25 cellular contexts compared by ENCODE assay signal in the genomic region with DNA sequence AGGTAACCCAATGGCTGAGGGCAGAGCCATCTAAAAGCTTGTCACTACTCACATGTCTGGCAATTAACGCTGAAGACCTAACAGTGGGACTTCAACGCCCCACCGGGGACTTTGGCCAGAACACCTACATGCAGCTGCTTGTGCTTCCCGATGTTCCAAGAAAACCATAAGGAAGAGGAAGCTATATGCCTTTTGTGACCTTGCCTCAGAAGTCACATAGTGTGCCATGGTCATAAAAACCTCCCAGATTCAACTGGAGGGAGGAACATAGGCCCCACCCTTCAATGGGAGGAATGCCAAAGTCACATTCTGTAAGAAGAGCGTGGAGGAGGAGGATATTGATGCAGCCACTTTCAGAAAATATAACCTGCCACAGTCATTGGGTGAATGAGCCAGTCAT.
DNase-seq lines count a peak whose midpoint lies in the region; ATAC-seq and TF ChIP-seq lines count a peak whose summit lies in the region.
"Had no signal": no experiment of that assay in that cellular context is flagged by ENCODE, and none has a peak within 500 bp of the region (broad histone marks: within the 10 kb centered on the region; RNA-seq: fewer than 3 reads in every experiment).

No MANE protein-coding gene starts in this region.

- no peaks in the 10 kb centered on the region for H3K27me3 Mint-ChIP-seq in CD4-positive, alpha-beta T cell
- H3K27me3 Mint-ChIP-seq: activated CD4-positive, alpha-beta T cell treated with anti-CD3 and anti-CD28 coated beads, Interleukin-2, amount 10 ng/mL, durations not matched to agents 7 days and 5 days had no signal

- H3K36me3 ChIP-seq in testis (ENCODE audit: low read depth, missing control alignments): no peaks in the 10 kb centered on the region
- no peaks in the 10 kb centered on the region for H3K36me3 ChIP-seq in mesendoderm (ENCODE audit: control insufficient read depth, insufficient read depth, low read length)
- H3K36me3 ChIP-seq: lower lobe of right lung, right lobe of liver had no signal

- POLR2A ChIA-PET in CD4-positive, alpha-beta T cell (lab: Charles Lee): no interaction called here

- DNase-seq in HT-29 (ENCODE audit: low spot score) (peak; percentile 86), SK-N-DZ (ENCODE audit: low spot score) (peak; percentile 32), left colon (peak; percentile 77 to 92), testis (peak; percentile 19), mesendoderm (no peak)
- no peak for DNase-seq in CD4-positive, alpha-beta T cell
- DNase-seq: activated CD4-positive, alpha-beta T cell treated with anti-CD3 and anti-CD28 coated beads, Interleukin-2, amount 10 ng/mL, durations not matched to agents 7 days and 5 days; activated T-cell treated with anti-CD3 and anti-CD28 coated beads, Interleukin-2, amount 50 U/mL, for 4 hours; C1 segment of cervical spinal cord; Calu3; dorsolateral prefrontal cortex; lower lobe of right lung; MV-4-11; NCI-H146; NCI-H2107; NCI-H774; right lobe of liver; stimulated activated CD4-positive, alpha-beta T cell treated with anti-CD3 and anti-CD28 coated beads, Interleukin-4, amount 100 ng/mL, for 4 hours had no signal

- H3K9ac ChIP-seq in mesendoderm (ENCODE audit: low read length): no peak overlapping the region
- H3K9ac ChIP-seq: KMS-11, parathyroid adenoma had no signal

- H3K4me2 ChIP-seq in mesendoderm (ENCODE audit: low read length): no peak overlapping the region
- H3K4me2 ChIP-seq: KMS-11 had no signal

- H3K79me2 ChIP-seq in mesendoderm (ENCODE audit: control insufficient read depth, insufficient read depth, low read length): no peaks in the 10 kb centered on the region
- H3K79me2 ChIP-seq: parathyroid adenoma had no signal

- 45 to 49% methylated on average over 5 of the region's 5 CpGs for WGBS in testis, 2 donors
- WGBS in mesendoderm (ENCODE audit: extremely low coverage, insufficient coverage, low lambda C conversion rate): no CpG with 5 or more reads among the region's 5 CpGs

- H3K4me3 ChIP-seq in testis (no peak overlapping the region), mesendoderm (ENCODE audit: low read length) (no peak overlapping the region)
- H3K4me3 ChIP-seq: dorsolateral prefrontal cortex, lower lobe of right lung, right lobe of liver had no signal

- H2BK5ac ChIP-seq in mesendoderm (ENCODE audit: low read length): no peak overlapping the region

- H3K9me3 Mint-ChIP-seq in CD4-positive, alpha-beta T cell: no peaks in the 10 kb centered on the region
- H3K9me3 Mint-ChIP-seq: activated CD4-positive, alpha-beta T cell treated with anti-CD3 and anti-CD28 coated beads, Interleukin-2, amount 10 ng/mL, durations not matched to agents 7 days and 5 days; activated T-cell treated with anti-CD3 and anti-CD28 coated beads, Interleukin-2, amount 50 U/mL, for 4 hours; neural crest cell; stimulated activated memory B cell treated with anti-CD40 and anti-IgM and Interleukin-4, amounts not matched to agents 10 μg/mL and 1 μg/mL and 100 μg/mL, for 72 hours; T-helper 2 cell treated with Interferon-gamma antibody and Interleukin-4, amounts not matched to agents 5 μg/mL and 100 μg/mL, for 36 hours; WTC11 had no signal

- H3K36me3 Mint-ChIP-seq in CD4-positive, alpha-beta T cell (ENCODE audit: low read depth): no peaks in the 10 kb centered on the region
- H3K36me3 Mint-ChIP-seq: stimulated activated memory B cell treated with anti-CD40 and anti-IgM and Interleukin-4, amounts not matched to agents 10 μg/mL and 1 μg/mL and 100 μg/mL, for 72 hours; WTC11 had no signal

- no peak for TF ChIP-seq CTCF in testis (IDR thresholded peaks at IDR 0.05)
- TF ChIP-seq CTCF in CD4-positive, alpha-beta T cell (IDR thresholded peaks at IDR 0.05): no peak

- H3K56ac ChIP-seq in mesendoderm (ENCODE audit: low read length): no peak overlapping the region

- H3K4me1 ChIP-seq in testis (no peaks in the 10 kb centered on the region), mesendoderm (ENCODE audit: control insufficient read depth, low read depth, low read length) (no peaks in the 10 kb centered on the region)
- H3K4me1 ChIP-seq: lower lobe of right lung, parathyroid adenoma, right lobe of liver had no signal

- CTCF ChIA-PET in CD4-positive, alpha-beta T cell (lab: Charles Lee): no interaction called here

- H3K4me1 Mint-ChIP-seq in CD4-positive, alpha-beta T cell (ENCODE audit: low read depth): no peaks in the 10 kb centered on the region
- H3K4me1 Mint-ChIP-seq: activated CD4-positive, alpha-beta T cell treated with anti-CD3 and anti-CD28 coated beads, Interleukin-2, amount 10 ng/mL, durations not matched to agents 7 days and 5 days; neural crest cell; stimulated activated memory B cell treated with anti-CD40 and anti-IgM and Interleukin-4, amounts not matched to agents 10 μg/mL and 1 μg/mL and 100 μg/mL, for 72 hours had no signal

- H3K23ac ChIP-seq in mesendoderm (ENCODE audit: low read length): no peak overlapping the region

- no peak overlapping the region for H2BK15ac ChIP-seq in mesendoderm (replicated peaks; ENCODE audit: low read depth)

- H3K27me3 ChIP-seq in testis: no peaks in the 10 kb centered on the region
- no peaks in the 10 kb centered on the region for H3K27me3 ChIP-seq in mesendoderm (ENCODE audit: insufficient read depth, low read length, poor library complexity)
- H3K27me3 ChIP-seq in CD4-positive, alpha-beta T cell (ENCODE audit: control insufficient read depth, insufficient read depth, low read length): no peaks in the 10 kb centered on the region
- H3K27me3 ChIP-seq: dorsolateral prefrontal cortex, right lobe of liver had no signal

- intact Hi-C loops in left colon (cut with DNase I, micrococcal nuclease) (no loop called here), testis (cut with DNase I; ENCODE audit: low total_unique reads) (no loop called here)
- intact Hi-C loops in CD4-positive, alpha-beta T cell (cut with DNase I, micrococcal nuclease): no loop called here

- H3K79me1 ChIP-seq in mesendoderm (ENCODE audit: low read length): no peaks in the 10 kb centered on the region

- H3K4ac ChIP-seq in mesendoderm (ENCODE audit: low read depth, low read length): no peak overlapping the region

- no peak overlapping the region for H3K18ac ChIP-seq in mesendoderm (ENCODE audit: low read length)

- no peak overlapping the region for H2AK5ac ChIP-seq in mesendoderm (ENCODE audit: low read length)

- TF ChIP-seq POLR2A in testis (IDR thresholded peaks at IDR 0.05): no peak

- ATAC-seq in left colon (peak; percentile 93), GM21619 (IDR thresholded peaks at IDR 0.05; ENCODE audit: unreplicated experiment) (no peak)
- ATAC-seq in CD4-positive, alpha-beta T cell (ENCODE audit: poor library complexity): no peak
- ATAC-seq: activated T-cell treated with anti-CD3 and anti-CD28 coated beads, Interleukin-2, amount 50 U/mL, for 4 hours; right lobe of liver; stimulated activated memory B cell treated with anti-CD40 and anti-IgM and Interleukin-4, amounts not matched to agents 10 μg/mL and 1 μg/mL and 100 μg/mL, for 72 hours; WTC11 had no signal

- no peak overlapping the region for H4K5ac ChIP-seq in mesendoderm (ENCODE audit: low read length)

- no peak overlapping the region for H3K27ac Mint-ChIP-seq in CD4-positive, alpha-beta T cell
- H3K27ac Mint-ChIP-seq: activated CD4-positive, alpha-beta T cell treated with anti-CD3 and anti-CD28 coated beads, Interleukin-2, amount 10 ng/mL, durations not matched to agents 7 days and 5 days; stimulated activated memory B cell treated with anti-CD40 and anti-IgM and Interleukin-4, amounts not matched to agents 10 μg/mL and 1 μg/mL and 100 μg/mL, for 72 hours; T-helper 2 cell treated with Interferon-gamma antibody and Interleukin-4, amounts not matched to agents 5 μg/mL and 100 μg/mL, for 36 hours; WTC11 had no signal

- no peak overlapping the region for H3K4me3 Mint-ChIP-seq in CD4-positive, alpha-beta T cell
- H3K4me3 Mint-ChIP-seq: activated CD4-positive, alpha-beta T cell treated with anti-CD3 and anti-CD28 coated beads, Interleukin-2, amount 10 ng/mL, durations not matched to agents 7 days and 5 days; activated T-cell treated with anti-CD3 and anti-CD28 coated beads, Interleukin-2, amount 50 U/mL, for 4 hours; neural crest cell; stimulated activated memory B cell treated with anti-CD40 and anti-IgM and Interleukin-4, amounts not matched to agents 10 μg/mL and 1 μg/mL and 100 μg/mL, for 72 hours; T-helper 2 cell treated with Interferon-gamma antibody and Interleukin-4, amounts not matched to agents 5 μg/mL and 100 μg/mL, for 36 hours; WTC11 had no signal

- H3K27ac ChIP-seq in testis (no peak overlapping the region), mesendoderm (ENCODE audit: low read depth, low read length) (no peak overlapping the region)
- H3K27ac ChIP-seq in CD4-positive, alpha-beta T cell (ENCODE audit: low read depth, low read length): no peak overlapping the region
- H3K27ac ChIP-seq: dorsolateral prefrontal cortex, KMS-11, lower lobe of right lung, parathyroid adenoma, right lobe of liver had no signal

- no peak overlapping the region for H4K8ac ChIP-seq in mesendoderm (ENCODE audit: low read depth, low read length)

- H2BK120ac ChIP-seq in mesendoderm (ENCODE audit: low read depth, low read length): no peak overlapping the region

- no peaks in the 10 kb centered on the region for H3K9me3 ChIP-seq in testis
- H3K9me3 ChIP-seq in CD4-positive, alpha-beta T cell (ENCODE audit: control insufficient read depth, low read length): no peaks in the 10 kb centered on the region
- H3K9me3 ChIP-seq: lower lobe of right lung, right lobe of liver had no signal

Comparison
In these comparisons a context has a peak if more than half of its experiments do, and no peak if none do; other contexts are left out.
1. DNase-seq: peak in HT-29 (single experiment), SK-N-DZ (single experiment), left colon (2 of 2) and testis (single experiment); none in mesendoderm (single experiment) and CD4-positive, alpha-beta T cell (0 of 10).